In the genomic region with DNA sequence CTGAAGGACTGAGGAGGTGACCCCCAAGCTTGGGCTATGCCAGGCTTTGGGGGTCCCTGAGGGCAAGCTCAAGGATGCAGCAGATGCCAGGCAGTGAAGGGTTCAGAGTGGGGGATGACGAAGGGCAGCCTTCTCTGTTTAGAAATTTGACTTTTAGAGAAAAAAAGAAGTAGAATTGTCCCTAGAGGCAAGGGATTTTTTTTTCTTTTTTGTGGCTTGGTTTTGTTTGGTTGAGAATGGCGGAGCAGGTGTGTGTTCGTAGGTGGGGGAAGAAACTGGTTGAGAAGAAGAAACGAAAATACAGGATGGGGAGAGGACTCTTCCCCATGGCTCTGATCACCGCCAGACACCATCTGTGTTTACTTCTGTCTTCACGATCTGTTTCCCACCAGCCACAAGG, we compare ENCODE assay signal across 18 cellular contexts. TPM values are rescaled to one million over a fixed set of nuclear protein-coding genes. Genes with fewer than 3 reads are reported as not detected.
DNase-seq lines count a peak whose midpoint lies in the region; ATAC-seq and TF ChIP-seq lines count a peak whose summit lies in the region.
"Had no signal": no experiment of that assay in that cellular context is flagged by ENCODE, and none has a peak within 500 bp of the region (broad histone marks: within the 10 kb centered on the region; RNA-seq: fewer than 3 reads in every experiment).

No MANE protein-coding gene starts in this region.

- DNase-seq in GM12864 (ENCODE audit: low read depth): peak; percentile 36
- peak; percentile 67 for DNase-seq in RPMI8226
- no peak for DNase-seq in HEK293T (ENCODE audit: extremely low spot score)
- DNase-seq in stimulated activated CD4-positive, alpha-beta T cell treated with anti-CD3 and anti-CD28 coated beads, Interleukin-2, amount 100 ng/mL, for 48 hours: no peak
- no peak for DNase-seq in omental fat pad (ENCODE audit: low spot score)
- DNase-seq: activated CD4-positive, alpha-beta T cell treated with anti-CD3 and anti-CD28 coated beads for 1 hour; activated naive CD4-positive, alpha-beta T cell treated with anti-CD3 and anti-CD28 coated beads for 36 hours; foreskin keratinocyte; HFFc6; KG1; NCI-H1105 treated with DMSO at 0.1 percent for 48 hours; trophoblast cell had no signal

- POLR2A ChIA-PET in HEK293T (lab: Yijun Ruan, JAX): no interaction called here

- TF ChIP-seq CTCF in GM12864 (IDR thresholded peaks at IDR 0.05; ENCODE audit: low read depth, low read length, missing control alignments): no peak
- TF ChIP-seq CTCF in omental fat pad (IDR thresholded peaks at IDR 0.05): no peak

- ATAC-seq in GM18907 (IDR thresholded peaks at IDR 0.05; ENCODE audit: unreplicated experiment): peak; percentile 51
- ATAC-seq in HG02798 (IDR thresholded peaks at IDR 0.05; ENCODE audit: poor library complexity, unreplicated experiment): peak; percentile 50
- ATAC-seq in omental fat pad (ENCODE audit: low FRiP score): no peak
- ATAC-seq: foreskin keratinocyte, Right ventricle myocardium inferior had no signal

- CTCF ChIA-PET in HEK293T (lab: Yijun Ruan, JAX): no interaction called here

- no peak overlapping the region for H3K4me3 ChIP-seq in GM12864 (ENCODE audit: low read depth, low read length)
- H3K4me3 ChIP-seq: skin epidermis had no signal

TF ChIP-seq in HEK293T, 16 proteins besides CTCF, POLR2A, EP300 and RAD21:
- TF ChIP-seq SUZ12 (IDR thresholded peaks at IDR 0.05) (no peak), SP1 (IDR thresholded peaks at IDR 0.05) (no peak), LEF1 (IDR thresholded peaks at IDR 0.05; ENCODE audit: borderline replicate concordance) (no peak), L3MBTL2 (conservative IDR thresholded peaks at IDR 0.05) (no peak), PKNOX1 (IDR thresholded peaks at IDR 0.05) (no peak), ELF4 (IDR thresholded peaks at IDR 0.05) (no peak), NFRKB (IDR thresholded peaks at IDR 0.05) (no peak), TARDBP (IDR thresholded peaks at IDR 0.05) (no peak), HDGF (IDR thresholded peaks at IDR 0.05; ENCODE audit: borderline replicate concordance) (no peak), ARNT (IDR thresholded peaks at IDR 0.05) (no peak), FOXA1 (IDR thresholded peaks at IDR 0.05) (no peak), FOXM1 (IDR thresholded peaks at IDR 0.05; ENCODE audit: borderline replicate concordance) (no peak), FOXK2 (IDR thresholded peaks at IDR 0.05) (no peak)

RNA-seq across cellular contexts. Expression of gene PLA2G5, which starts 8.2 kb away (rescaled TPM):
- 10 to 100 TPM in 1 of 4 donors, 1 to 10 TPM in 2, under 1 TPM in 1; 0.60 to 14.5 (median 3.0) TPM for total RNA-seq in omental fat pad
- total RNA-seq: activated naive CD4-positive, alpha-beta T cell treated with anti-CD3 and anti-CD28 coated beads for 36 hours; endothelial cell of umbilical vein; foreskin keratinocyte; HFFc6; myocyte had no signal

RNA-seq across cellular contexts. Expression of gene PLA2G2D, which starts 41.2 kb away (rescaled TPM):
- total RNA-seq in omental fat pad: not detected
- total RNA-seq: endothelial cell of umbilical vein, foreskin keratinocyte, HFFc6, myocyte, Right ventricle myocardium inferior had no signal

Comparison
In these comparisons a context has a peak if more than half of its experiments do, and no peak if none do; other contexts are left out.
1. DNase-seq: peak in GM12864 (single experiment) and RPMI8226 (single experiment); none in HEK293T (single experiment), stimulated activated CD4-positive, alpha-beta T cell treated with anti-CD3 and anti-CD28 coated beads, Interleukin-2, amount 100 ng/mL, for 48 hours (0 of 2) and omental fat pad (single experiment).